Comparison of ENCODE assay signal across 1 cellular context in the genomic region with DNA sequence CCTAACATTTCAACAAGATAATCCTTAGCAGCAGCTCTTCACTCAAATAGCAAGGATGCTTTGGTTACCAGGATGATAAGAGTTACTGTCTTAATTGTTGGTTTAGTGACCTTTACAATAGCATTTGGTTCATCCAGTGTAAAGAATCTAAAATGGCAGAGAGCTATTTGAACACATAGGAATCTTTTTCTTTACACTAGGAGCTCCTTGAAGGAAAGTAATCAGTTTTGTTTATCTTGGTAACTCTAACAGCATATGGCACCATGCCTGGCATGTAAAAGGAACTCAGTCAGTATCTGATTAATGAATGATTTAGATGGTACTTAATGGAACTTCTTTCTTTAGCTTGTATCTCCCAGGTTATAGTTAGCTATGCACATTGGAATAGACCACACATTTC.
TF ChIP-seq lines count a peak whose summit lies in the region.

No MANE protein-coding gene starts in this region.

TF ChIP-seq in GM12878, 131 proteins besides CTCF, POLR2A, EP300 and RAD21:
- TF ChIP-seq, protein P1, sequence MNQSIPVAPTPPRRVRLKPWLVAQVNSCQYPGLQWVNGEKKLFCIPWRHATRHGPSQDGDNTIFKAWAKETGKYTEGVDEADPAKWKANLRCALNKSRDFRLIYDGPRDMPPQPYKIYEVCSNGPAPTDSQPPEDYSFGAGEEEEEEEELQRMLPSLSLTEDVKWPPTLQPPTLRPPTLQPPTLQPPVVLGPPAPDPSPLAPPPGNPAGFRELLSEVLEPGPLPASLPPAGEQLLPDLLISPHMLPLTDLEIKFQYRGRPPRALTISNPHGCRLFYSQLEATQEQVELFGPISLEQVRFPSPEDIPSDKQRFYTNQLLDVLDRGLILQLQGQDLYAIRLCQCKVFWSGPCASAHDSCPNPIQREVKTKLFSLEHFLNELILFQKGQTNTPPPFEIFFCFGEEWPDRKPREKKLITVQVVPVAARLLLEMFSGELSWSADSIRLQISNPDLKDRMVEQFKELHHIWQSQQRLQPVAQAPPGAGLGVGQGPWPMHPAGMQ (IDR thresholded peaks at IDR 0.05; ENCODE audit: borderline replicate concordance): no peak
- TF ChIP-seq, protein P2, sequence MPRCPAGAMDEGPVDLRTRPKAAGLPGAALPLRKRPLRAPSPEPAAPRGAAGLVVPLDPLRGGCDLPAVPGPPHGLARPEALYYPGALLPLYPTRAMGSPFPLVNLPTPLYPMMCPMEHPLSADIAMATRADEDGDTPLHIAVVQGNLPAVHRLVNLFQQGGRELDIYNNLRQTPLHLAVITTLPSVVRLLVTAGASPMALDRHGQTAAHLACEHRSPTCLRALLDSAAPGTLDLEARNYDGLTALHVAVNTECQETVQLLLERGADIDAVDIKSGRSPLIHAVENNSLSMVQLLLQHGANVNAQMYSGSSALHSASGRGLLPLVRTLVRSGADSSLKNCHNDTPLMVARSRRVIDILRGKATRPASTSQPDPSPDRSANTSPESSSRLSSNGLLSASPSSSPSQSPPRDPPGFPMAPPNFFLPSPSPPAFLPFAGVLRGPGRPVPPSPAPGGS (IDR thresholded peaks at IDR 0.05; ENCODE audit: borderline replicate concordance, insufficient read depth, low read depth, low read length, poor library complexity, severe bottlenecking): no peak
- TF ChIP-seq, protein P3, sequence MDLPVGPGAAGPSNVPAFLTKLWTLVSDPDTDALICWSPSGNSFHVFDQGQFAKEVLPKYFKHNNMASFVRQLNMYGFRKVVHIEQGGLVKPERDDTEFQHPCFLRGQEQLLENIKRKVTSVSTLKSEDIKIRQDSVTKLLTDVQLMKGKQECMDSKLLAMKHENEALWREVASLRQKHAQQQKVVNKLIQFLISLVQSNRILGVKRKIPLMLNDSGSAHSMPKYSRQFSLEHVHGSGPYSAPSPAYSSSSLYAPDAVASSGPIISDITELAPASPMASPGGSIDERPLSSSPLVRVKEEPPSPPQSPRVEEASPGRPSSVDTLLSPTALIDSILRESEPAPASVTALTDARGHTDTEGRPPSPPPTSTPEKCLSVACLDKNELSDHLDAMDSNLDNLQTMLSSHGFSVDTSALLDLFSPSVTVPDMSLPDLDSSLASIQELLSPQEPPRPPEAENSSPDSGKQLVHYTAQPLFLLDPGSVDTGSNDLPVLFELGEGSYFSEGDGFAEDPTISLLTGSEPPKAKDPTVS (IDR thresholded peaks at IDR 0.05; ENCODE audit: low read depth, low read length): no peak
- TF ChIP-seq FOS (IDR thresholded peaks at IDR 0.05; ENCODE audit: borderline replicate concordance, extremely low read depth, insufficient read length) (no peak), EGR1 (IDR thresholded peaks at IDR 0.05; ENCODE audit: borderline replicate concordance in 1 of 2, low read depth in 2 of 2, low read length in 2 of 2) (no peak)
